ENCODE assay signal across 26 cellular contexts in genomic region chr15:40618906-40619305, GRCh38.
"Had no signal": no experiment of that assay in that cellular context is flagged by ENCODE, and none has a peak within 500 bp of the region (broad histone marks: within the 10 kb centered on the region; RNA-seq: fewer than 3 reads in every experiment).

No MANE protein-coding gene starts in this region.

- H3K27me3 ChIP-seq: colonic mucosa, hepatocyte, neural progenitor cell, right lobe of liver, spleen, testis, tibial nerve, upper lobe of right lung, vagina had no signal

- H3K79me2 ChIP-seq: hepatocyte, parathyroid adenoma had no signal

- H3K4me3 ChIP-seq: colonic mucosa, hepatocyte, left ventricle myocardium inferior, lower lobe of right lung, neural progenitor cell, prostate gland, right lobe of liver, spleen, testis, tibial nerve, upper lobe of right lung, vagina had no signal

- H2AFZ ChIP-seq: hepatocyte, neural progenitor cell, parathyroid adenoma had no signal

- ATAC-seq: left cardiac atrium; lower lobe of right lung; natural killer cell treated with Interleukin-12 subunit alpha and Interleukin-12 subunit beta and Interleukin-15 and Interleukin-18, amount 100 ng/mL, for 72 hours; right lobe of liver; stimulated activated naive B cell treated with anti-CD40 and anti-IgM and Interleukin-4, amounts not matched to agents 10 μg/mL and 1 μg/mL and 100 μg/mL, for 72 hours; stimulated activated naive CD8-positive, alpha-beta T cell treated with anti-CD3 and anti-CD28 coated beads, Interleukin-15, amount 100 ng/mL, for 72 hours; upper lobe of right lung had no signal

- FAIRE-seq: kidney had no signal

- H3K9ac ChIP-seq: neural progenitor cell, parathyroid adenoma had no signal

- H3K36me3 ChIP-seq: colonic mucosa, left ventricle myocardium inferior, lower lobe of right lung, neural progenitor cell, prostate gland, right lobe of liver, tibial nerve, upper lobe of right lung, vagina had no signal

- H3K4me1 ChIP-seq: colonic mucosa, left ventricle myocardium inferior, neural progenitor cell, parathyroid adenoma, prostate gland, right lobe of liver, testis, tibial nerve, upper lobe of right lung, vagina had no signal

- H3K9me3 ChIP-seq: colonic mucosa, left ventricle myocardium inferior, lower lobe of right lung, prostate gland, right lobe of liver, spleen, testis, tibial nerve, upper lobe of right lung, vagina had no signal

- H3K27ac ChIP-seq: colonic mucosa, hepatocyte, left ventricle myocardium inferior, lower lobe of right lung, neural progenitor cell, parathyroid adenoma, prostate gland, right lobe of liver, spleen, testis, tibial nerve, upper lobe of right lung, vagina had no signal

- DNase-seq: colonic mucosa; dermis blood vessel endothelial cell; foreskin fibroblast; head of caudate nucleus; kidney; left cardiac atrium; left ventricle myocardium inferior; lower lobe of right lung; mesenchymal stem cell; midbrain; nucleus accumbens; right lobe of liver; spleen; stimulated activated CD4-positive, alpha-beta T cell treated with anti-CD3 and anti-CD28 coated beads, Interleukin-2, amount 100 ng/mL, for 24 hours; stimulated activated CD4-positive, alpha-beta T cell treated with anti-CD3 and anti-CD28 coated beads, Interleukin-4, amount 100 ng/mL, for 4 hours; stimulated activated naive B cell treated with anti-CD40 and anti-IgM and Interleukin-4, amounts not matched to agents 10 μg/mL and 1 μg/mL and 100 μg/mL, for 72 hours; stimulated activated naive CD8-positive, alpha-beta T cell treated with anti-CD3 and anti-CD28 coated beads, Interleukin-15, amount 100 ng/mL, for 72 hours; testis; upper lobe of right lung had no signal

- H3K4me2 ChIP-seq: hepatocyte, neural progenitor cell had no signal
